In the genomic region with DNA sequence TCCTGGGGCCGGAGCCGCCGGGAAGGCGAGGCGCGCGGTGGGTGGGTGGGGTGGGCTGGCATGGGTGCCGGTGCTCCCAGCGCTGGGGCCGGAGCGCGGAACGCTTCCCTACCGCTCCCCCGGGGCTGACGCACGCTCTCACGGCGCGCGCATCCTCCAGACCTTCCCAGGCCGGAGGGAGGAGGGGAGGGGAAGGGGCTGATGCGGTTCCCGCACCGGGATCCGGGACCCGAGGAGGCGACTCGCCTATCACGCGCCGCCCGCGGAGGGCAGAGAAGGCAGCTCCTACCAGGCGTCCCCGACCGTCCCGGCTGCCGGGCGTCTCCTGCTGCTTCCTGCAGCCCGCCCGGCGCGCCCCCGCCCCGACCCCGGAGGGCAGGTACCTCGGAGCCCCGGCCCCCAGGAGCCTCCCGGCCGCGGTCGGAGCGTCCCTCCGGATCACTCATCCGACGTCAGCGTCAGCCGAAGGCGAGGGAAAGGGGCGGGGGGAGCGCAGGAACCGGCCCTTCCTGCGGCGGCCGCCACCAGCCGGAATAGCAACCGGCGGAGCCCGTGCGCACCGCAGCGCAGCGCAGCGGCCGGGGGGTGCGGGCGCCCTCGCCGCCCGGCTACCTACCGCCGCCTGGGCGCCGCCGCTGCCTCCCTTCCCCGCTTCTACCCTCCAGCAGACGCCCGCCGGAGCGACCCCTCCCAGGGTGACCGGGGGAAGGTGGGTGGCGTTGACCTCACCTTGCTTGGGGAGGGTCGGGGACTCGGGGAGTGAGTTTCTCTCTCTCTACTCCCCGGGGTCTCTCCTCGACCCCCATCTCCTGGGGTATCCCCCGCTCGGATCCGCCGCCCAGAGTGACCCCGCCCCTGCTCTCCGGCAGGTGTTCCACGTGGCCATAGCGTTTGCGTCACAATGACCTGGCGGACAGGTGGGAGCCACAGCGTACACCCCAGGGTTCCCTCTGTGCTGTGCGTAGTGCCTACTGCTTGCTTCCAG, we compare ENCODE assay signal across 1 cellular context.
TF ChIP-seq lines count a peak whose summit lies in the region.

A gene (minus strand): TSS at position 457 of the 985 bp plus-strand sequence. CDS start 26,241 bp downstream, outside the sequence.

TF ChIP-seq in K562, 482 proteins besides CTCF, POLR2A, EP300 and RAD21 (continued from another document and continues in another):
- TF ChIP-seq, protein P1, sequence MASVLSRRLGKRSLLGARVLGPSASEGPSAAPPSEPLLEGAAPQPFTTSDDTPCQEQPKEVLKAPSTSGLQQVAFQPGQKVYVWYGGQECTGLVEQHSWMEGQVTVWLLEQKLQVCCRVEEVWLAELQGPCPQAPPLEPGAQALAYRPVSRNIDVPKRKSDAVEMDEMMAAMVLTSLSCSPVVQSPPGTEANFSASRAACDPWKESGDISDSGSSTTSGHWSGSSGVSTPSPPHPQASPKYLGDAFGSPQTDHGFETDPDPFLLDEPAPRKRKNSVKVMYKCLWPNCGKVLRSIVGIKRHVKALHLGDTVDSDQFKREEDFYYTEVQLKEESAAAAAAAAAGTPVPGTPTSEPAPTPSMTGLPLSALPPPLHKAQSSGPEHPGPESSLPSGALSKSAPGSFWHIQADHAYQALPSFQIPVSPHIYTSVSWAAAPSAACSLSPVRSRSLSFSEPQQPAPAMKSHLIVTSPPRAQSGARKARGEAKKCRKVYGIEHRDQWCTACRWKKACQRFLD (CRISPR knock-in tag; IDR thresholded peaks at IDR 0.05), result peak; percentile 60; the same call in 1 of the 2 replicates
- TF ChIP-seq HDAC6 (IDR thresholded peaks at IDR 0.05; ENCODE audit: low read depth, low read length) (0 out of 2 replicates have a peak, but pooled peaks have one; percentile 55), ILF3 (IDR thresholded peaks at IDR 0.05; ENCODE audit: borderline replicate concordance) (no peak; the same call in 1 of the 2 replicates), RBM39 (optimal IDR thresholded peaks at IDR 0.05; ENCODE audit: low read depth, low read length) (no peak), ZNF444 (CRISPR knock-in tag; IDR thresholded peaks at IDR 0.05) (no peak), SRSF7 (optimal IDR thresholded peaks at IDR 0.05; ENCODE audit: low read depth, low read length) (no peak), NFXL1 (CRISPR knock-in tag; IDR thresholded peaks at IDR 0.05) (no peak), STAT5B (CRISPR knock-in tag; IDR thresholded peaks at IDR 0.05) (no peak), PHF20 (IDR thresholded peaks at IDR 0.05; ENCODE audit: partially characterized antibody) (no peak), MEIS2 (IDR thresholded peaks at IDR 0.05; ENCODE audit: partially characterized antibody) (peak; percentile 46), ZC3H8 (IDR thresholded peaks at IDR 0.05) (no peak), NR3C1 (CRISPR knock-in tag; IDR thresholded peaks at IDR 0.05) (no peak), FOXJ2 (tag; IDR thresholded peaks at IDR 0.05) (no peak), SETDB1 (IDR thresholded peaks at IDR 0.05; ENCODE audit: low read length) (no peak), ZFPM2 (CRISPR knock-in tag; IDR thresholded peaks at IDR 0.05) (no peak), ZNF134 (CRISPR knock-in tag; conservative IDR thresholded peaks at IDR 0.05) (no peak), MCM5 (IDR thresholded peaks at IDR 0.05; ENCODE audit: low read depth) (no peak), ZFP1 (CRISPR knock-in tag; IDR thresholded peaks at IDR 0.05) (no peak), ZNF717 (CRISPR knock-in tag; IDR thresholded peaks at IDR 0.05) (no peak), PHF21A (IDR thresholded peaks at IDR 0.05; ENCODE audit: borderline replicate concordance, low read depth) (no peak), MTA1 (IDR thresholded peaks at IDR 0.05; ENCODE audit: borderline replicate concordance) (no peak), JUN (IDR thresholded peaks at IDR 0.05; ENCODE audit: borderline replicate concordance, low read depth, low read length) (no peak), JUN (CRISPR knock-in tag; IDR thresholded peaks at IDR 0.05; ENCODE audit: borderline replicate concordance) (no peak), BDP1 (IDR thresholded peaks at IDR 0.05; ENCODE audit: insufficient read depth, insufficient read length) (no peak), CEBPB (tag; IDR thresholded peaks at IDR 0.05) (no peak), ZNF124 (CRISPR knock-in tag; IDR thresholded peaks at IDR 0.05) (no peak), TAF7 (tag; IDR thresholded peaks at IDR 0.05) (no peak), TSC22D4 (tag; IDR thresholded peaks at IDR 0.05) (no peak), NCOA4 (IDR thresholded peaks at IDR 0.05; ENCODE audit: partially characterized antibody) (no peak), ZNF584 (CRISPR knock-in tag; IDR thresholded peaks at IDR 0.05; ENCODE audit: low read depth) (no peak), ZNF551 (CRISPR knock-in tag; IDR thresholded peaks at IDR 0.05) (no peak), ZNF121 (CRISPR knock-in tag; conservative IDR thresholded peaks at IDR 0.05) (no peak), BRCA1 (IDR thresholded peaks at IDR 0.05) (no peak), BRCA1 (CRISPR knock-in tag; IDR thresholded peaks at IDR 0.05) (no peak), GATAD2B (IDR thresholded peaks at IDR 0.05; ENCODE audit: borderline replicate concordance) (peak; percentile 72; the same call in 1 of the 2 replicates), GATAD2A (IDR thresholded peaks at IDR 0.05) (no peak; the same call in 1 of the 2 replicates), TCFL5 (CRISPR knock-in tag; conservative IDR thresholded peaks at IDR 0.05) (no peak), ESRRB (CRISPR knock-in tag; IDR thresholded peaks at IDR 0.05; ENCODE audit: borderline replicate concordance) (no peak), ZNF445 (CRISPR knock-in tag; IDR thresholded peaks at IDR 0.05; ENCODE audit: low read depth) (no peak)
- TF ChIP-seq, protein P2, sequence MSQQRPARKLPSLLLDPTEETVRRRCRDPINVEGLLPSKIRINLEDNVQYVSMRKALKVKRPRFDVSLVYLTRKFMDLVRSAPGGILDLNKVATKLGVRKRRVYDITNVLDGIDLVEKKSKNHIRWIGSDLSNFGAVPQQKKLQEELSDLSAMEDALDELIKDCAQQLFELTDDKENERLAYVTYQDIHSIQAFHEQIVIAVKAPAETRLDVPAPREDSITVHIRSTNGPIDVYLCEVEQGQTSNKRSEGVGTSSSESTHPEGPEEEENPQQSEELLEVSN (IDR thresholded peaks at IDR 0.05; ENCODE audit: borderline replicate concordance in 1 of 2, extremely low read depth in 1 of 2, insufficient read depth in 1 of 2, insufficient read length in 1 of 2, low read depth in 1 of 2, low read length in 1 of 2, poor library complexity in 1 of 2, severe bottlenecking in 1 of 2), result peak; percentile 42 to 47
- TF ChIP-seq, protein P3, sequence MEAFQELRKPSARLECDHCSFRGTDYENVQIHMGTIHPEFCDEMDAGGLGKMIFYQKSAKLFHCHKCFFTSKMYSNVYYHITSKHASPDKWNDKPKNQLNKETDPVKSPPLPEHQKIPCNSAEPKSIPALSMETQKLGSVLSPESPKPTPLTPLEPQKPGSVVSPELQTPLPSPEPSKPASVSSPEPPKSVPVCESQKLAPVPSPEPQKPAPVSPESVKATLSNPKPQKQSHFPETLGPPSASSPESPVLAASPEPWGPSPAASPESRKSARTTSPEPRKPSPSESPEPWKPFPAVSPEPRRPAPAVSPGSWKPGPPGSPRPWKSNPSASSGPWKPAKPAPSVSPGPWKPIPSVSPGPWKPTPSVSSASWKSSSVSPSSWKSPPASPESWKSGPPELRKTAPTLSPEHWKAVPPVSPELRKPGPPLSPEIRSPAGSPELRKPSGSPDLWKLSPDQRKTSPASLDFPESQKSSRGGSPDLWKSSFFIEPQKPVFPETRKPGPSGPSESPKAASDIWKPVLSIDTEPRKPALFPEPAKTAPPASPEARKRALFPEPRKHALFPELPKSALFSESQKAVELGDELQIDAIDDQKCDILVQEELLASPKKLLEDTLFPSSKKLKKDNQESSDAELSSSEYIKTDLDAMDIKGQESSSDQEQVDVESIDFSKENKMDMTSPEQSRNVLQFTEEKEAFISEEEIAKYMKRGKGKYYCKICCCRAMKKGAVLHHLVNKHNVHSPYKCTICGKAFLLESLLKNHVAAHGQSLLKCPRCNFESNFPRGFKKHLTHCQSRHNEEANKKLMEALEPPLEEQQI (IDR thresholded peaks at IDR 0.05), result no peak
- TF ChIP-seq, protein P4, sequence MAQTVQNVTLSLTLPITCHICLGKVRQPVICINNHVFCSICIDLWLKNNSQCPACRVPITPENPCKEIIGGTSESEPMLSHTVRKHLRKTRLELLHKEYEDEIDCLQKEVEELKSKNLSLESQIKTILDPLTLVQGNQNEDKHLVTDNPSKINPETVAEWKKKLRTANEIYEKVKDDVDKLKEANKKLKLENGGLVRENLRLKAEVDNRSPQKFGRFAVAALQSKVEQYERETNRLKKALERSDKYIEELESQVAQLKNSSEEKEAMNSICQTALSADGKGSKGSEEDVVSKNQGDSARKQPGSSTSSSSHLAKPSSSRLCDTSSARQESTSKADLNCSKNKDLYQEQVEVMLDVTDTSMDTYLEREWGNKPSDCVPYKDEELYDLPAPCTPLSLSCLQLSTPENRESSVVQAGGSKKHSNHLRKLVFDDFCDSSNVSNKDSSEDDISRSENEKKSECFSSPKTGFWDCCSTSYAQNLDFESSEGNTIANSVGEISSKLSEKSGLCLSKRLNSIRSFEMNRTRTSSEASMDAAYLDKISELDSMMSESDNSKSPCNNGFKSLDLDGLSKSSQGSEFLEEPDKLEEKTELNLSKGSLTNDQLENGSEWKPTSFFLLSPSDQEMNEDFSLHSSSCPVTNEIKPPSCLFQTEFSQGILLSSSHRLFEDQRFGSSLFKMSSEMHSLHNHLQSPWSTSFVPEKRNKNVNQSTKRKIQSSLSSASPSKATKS (CRISPR knock-in tag; IDR thresholded peaks at IDR 0.05), result no peak
- TF ChIP-seq, protein P5, sequence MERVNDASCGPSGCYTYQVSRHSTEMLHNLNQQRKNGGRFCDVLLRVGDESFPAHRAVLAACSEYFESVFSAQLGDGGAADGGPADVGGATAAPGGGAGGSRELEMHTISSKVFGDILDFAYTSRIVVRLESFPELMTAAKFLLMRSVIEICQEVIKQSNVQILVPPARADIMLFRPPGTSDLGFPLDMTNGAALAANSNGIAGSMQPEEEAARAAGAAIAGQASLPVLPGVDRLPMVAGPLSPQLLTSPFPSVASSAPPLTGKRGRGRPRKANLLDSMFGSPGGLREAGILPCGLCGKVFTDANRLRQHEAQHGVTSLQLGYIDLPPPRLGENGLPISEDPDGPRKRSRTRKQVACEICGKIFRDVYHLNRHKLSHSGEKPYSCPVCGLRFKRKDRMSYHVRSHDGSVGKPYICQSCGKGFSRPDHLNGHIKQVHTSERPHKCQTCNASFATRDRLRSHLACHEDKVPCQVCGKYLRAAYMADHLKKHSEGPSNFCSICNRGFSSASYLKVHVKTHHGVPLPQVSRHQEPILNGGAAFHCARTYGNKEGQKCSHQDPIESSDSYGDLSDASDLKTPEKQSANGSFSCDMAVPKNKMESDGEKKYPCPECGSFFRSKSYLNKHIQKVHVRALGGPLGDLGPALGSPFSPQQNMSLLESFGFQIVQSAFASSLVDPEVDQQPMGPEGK (CRISPR knock-in tag; IDR thresholded peaks at IDR 0.05; ENCODE audit: borderline replicate concordance), result no peak
- TF ChIP-seq, protein P6, sequence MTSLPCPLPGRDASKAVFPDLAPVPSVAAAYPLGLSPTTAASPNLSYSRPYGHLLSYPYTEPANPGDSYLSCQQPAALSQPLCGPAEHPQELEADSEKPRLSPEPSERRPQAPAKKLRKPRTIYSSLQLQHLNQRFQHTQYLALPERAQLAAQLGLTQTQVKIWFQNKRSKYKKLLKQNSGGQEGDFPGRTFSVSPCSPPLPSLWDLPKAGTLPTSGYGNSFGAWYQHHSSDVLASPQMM (CRISPR knock-in tag; IDR thresholded peaks at IDR 0.05), result no peak
- TF ChIP-seq, protein P7, sequence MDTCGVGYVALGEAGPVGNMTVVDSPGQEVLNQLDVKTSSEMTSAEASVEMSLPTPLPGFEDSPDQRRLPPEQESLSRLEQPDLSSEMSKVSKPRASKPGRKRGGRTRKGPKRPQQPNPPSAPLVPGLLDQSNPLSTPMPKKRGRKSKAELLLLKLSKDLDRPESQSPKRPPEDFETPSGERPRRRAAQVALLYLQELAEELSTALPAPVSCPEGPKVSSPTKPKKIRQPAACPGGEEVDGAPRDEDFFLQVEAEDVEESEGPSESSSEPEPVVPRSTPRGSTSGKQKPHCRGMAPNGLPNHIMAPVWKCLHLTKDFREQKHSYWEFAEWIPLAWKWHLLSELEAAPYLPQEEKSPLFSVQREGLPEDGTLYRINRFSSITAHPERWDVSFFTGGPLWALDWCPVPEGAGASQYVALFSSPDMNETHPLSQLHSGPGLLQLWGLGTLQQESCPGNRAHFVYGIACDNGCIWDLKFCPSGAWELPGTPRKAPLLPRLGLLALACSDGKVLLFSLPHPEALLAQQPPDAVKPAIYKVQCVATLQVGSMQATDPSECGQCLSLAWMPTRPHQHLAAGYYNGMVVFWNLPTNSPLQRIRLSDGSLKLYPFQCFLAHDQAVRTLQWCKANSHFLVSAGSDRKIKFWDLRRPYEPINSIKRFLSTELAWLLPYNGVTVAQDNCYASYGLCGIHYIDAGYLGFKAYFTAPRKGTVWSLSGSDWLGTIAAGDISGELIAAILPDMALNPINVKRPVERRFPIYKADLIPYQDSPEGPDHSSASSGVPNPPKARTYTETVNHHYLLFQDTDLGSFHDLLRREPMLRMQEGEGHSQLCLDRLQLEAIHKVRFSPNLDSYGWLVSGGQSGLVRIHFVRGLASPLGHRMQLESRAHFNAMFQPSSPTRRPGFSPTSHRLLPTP (IDR thresholded peaks at IDR 0.05; ENCODE audit: borderline replicate concordance, extremely low read depth, insufficient read length), result no peak
- TF ChIP-seq, protein P8, sequence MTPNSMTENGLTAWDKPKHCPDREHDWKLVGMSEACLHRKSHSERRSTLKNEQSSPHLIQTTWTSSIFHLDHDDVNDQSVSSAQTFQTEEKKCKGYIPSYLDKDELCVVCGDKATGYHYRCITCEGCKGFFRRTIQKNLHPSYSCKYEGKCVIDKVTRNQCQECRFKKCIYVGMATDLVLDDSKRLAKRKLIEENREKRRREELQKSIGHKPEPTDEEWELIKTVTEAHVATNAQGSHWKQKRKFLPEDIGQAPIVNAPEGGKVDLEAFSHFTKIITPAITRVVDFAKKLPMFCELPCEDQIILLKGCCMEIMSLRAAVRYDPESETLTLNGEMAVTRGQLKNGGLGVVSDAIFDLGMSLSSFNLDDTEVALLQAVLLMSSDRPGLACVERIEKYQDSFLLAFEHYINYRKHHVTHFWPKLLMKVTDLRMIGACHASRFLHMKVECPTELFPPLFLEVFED (CRISPR knock-in tag; conservative IDR thresholded peaks at IDR 0.05), result no peak
- TF ChIP-seq, protein P9, sequence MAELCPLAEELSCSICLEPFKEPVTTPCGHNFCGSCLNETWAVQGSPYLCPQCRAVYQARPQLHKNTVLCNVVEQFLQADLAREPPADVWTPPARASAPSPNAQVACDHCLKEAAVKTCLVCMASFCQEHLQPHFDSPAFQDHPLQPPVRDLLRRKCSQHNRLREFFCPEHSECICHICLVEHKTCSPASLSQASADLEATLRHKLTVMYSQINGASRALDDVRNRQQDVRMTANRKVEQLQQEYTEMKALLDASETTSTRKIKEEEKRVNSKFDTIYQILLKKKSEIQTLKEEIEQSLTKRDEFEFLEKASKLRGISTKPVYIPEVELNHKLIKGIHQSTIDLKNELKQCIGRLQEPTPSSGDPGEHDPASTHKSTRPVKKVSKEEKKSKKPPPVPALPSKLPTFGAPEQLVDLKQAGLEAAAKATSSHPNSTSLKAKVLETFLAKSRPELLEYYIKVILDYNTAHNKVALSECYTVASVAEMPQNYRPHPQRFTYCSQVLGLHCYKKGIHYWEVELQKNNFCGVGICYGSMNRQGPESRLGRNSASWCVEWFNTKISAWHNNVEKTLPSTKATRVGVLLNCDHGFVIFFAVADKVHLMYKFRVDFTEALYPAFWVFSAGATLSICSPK (IDR thresholded peaks at IDR 0.05; ENCODE audit: borderline replicate concordance), result no peak
